In the genomic region with DNA sequence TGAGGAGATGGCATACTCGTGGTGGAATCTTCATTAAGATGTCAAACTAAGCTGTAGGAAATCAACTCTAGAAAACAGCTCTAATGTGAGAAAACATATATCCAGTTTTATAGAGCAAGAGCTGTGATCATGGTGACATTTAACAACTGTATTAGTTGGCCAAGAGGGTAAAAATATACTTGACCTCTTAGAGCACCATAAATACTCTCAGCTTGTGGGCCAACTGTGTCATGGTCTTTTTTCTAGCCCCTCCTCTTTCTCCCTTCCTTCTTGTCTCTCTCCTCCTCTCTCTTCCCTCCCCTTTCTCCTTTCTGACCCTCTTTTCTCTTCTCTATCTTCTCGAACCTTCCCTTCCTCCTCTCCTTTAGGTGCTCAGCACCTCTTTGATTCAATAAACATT, we compare ENCODE assay signal across 1 cellular context.
TF ChIP-seq lines count a peak whose summit lies in the region.

No MANE protein-coding gene starts in this region.

TF ChIP-seq in GM23338, 12 proteins besides CTCF, POLR2A, EP300 and RAD21:
- TF ChIP-seq EZH2 (IDR thresholded peaks at IDR 0.05; ENCODE audit: low read depth, unreplicated experiment) (no peak), CREB1 (CRISPR knock-in tag; IDR thresholded peaks at IDR 0.05; ENCODE audit: low read depth) (no peak), ZNF114 (CRISPR knock-in tag; IDR thresholded peaks at IDR 0.05) (no peak), JUNB (IDR thresholded peaks at IDR 0.05; ENCODE audit: unreplicated experiment) (no peak), POLR2AphosphoS5 (IDR thresholded peaks at IDR 0.05; ENCODE audit: low read depth) (no peak), NANOG (IDR thresholded peaks at IDR 0.05; ENCODE audit: borderline replicate concordance) (no peak), STAT1 (IDR thresholded peaks at IDR 0.05; ENCODE audit: unreplicated experiment) (no peak), EZH2phosphoT487 (IDR thresholded peaks at IDR 0.05; ENCODE audit: unreplicated experiment) (no peak), ZNF331 (CRISPR knock-in tag; IDR thresholded peaks at IDR 0.05; ENCODE audit: low read depth) (no peak)
- TF ChIP-seq, protein P1, sequence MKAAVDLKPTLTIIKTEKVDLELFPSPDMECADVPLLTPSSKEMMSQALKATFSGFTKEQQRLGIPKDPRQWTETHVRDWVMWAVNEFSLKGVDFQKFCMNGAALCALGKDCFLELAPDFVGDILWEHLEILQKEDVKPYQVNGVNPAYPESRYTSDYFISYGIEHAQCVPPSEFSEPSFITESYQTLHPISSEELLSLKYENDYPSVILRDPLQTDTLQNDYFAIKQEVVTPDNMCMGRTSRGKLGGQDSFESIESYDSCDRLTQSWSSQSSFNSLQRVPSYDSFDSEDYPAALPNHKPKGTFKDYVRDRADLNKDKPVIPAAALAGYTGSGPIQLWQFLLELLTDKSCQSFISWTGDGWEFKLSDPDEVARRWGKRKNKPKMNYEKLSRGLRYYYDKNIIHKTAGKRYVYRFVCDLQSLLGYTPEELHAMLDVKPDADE (IDR thresholded peaks at IDR 0.05) = no peak
- TF ChIP-seq, protein P2, sequence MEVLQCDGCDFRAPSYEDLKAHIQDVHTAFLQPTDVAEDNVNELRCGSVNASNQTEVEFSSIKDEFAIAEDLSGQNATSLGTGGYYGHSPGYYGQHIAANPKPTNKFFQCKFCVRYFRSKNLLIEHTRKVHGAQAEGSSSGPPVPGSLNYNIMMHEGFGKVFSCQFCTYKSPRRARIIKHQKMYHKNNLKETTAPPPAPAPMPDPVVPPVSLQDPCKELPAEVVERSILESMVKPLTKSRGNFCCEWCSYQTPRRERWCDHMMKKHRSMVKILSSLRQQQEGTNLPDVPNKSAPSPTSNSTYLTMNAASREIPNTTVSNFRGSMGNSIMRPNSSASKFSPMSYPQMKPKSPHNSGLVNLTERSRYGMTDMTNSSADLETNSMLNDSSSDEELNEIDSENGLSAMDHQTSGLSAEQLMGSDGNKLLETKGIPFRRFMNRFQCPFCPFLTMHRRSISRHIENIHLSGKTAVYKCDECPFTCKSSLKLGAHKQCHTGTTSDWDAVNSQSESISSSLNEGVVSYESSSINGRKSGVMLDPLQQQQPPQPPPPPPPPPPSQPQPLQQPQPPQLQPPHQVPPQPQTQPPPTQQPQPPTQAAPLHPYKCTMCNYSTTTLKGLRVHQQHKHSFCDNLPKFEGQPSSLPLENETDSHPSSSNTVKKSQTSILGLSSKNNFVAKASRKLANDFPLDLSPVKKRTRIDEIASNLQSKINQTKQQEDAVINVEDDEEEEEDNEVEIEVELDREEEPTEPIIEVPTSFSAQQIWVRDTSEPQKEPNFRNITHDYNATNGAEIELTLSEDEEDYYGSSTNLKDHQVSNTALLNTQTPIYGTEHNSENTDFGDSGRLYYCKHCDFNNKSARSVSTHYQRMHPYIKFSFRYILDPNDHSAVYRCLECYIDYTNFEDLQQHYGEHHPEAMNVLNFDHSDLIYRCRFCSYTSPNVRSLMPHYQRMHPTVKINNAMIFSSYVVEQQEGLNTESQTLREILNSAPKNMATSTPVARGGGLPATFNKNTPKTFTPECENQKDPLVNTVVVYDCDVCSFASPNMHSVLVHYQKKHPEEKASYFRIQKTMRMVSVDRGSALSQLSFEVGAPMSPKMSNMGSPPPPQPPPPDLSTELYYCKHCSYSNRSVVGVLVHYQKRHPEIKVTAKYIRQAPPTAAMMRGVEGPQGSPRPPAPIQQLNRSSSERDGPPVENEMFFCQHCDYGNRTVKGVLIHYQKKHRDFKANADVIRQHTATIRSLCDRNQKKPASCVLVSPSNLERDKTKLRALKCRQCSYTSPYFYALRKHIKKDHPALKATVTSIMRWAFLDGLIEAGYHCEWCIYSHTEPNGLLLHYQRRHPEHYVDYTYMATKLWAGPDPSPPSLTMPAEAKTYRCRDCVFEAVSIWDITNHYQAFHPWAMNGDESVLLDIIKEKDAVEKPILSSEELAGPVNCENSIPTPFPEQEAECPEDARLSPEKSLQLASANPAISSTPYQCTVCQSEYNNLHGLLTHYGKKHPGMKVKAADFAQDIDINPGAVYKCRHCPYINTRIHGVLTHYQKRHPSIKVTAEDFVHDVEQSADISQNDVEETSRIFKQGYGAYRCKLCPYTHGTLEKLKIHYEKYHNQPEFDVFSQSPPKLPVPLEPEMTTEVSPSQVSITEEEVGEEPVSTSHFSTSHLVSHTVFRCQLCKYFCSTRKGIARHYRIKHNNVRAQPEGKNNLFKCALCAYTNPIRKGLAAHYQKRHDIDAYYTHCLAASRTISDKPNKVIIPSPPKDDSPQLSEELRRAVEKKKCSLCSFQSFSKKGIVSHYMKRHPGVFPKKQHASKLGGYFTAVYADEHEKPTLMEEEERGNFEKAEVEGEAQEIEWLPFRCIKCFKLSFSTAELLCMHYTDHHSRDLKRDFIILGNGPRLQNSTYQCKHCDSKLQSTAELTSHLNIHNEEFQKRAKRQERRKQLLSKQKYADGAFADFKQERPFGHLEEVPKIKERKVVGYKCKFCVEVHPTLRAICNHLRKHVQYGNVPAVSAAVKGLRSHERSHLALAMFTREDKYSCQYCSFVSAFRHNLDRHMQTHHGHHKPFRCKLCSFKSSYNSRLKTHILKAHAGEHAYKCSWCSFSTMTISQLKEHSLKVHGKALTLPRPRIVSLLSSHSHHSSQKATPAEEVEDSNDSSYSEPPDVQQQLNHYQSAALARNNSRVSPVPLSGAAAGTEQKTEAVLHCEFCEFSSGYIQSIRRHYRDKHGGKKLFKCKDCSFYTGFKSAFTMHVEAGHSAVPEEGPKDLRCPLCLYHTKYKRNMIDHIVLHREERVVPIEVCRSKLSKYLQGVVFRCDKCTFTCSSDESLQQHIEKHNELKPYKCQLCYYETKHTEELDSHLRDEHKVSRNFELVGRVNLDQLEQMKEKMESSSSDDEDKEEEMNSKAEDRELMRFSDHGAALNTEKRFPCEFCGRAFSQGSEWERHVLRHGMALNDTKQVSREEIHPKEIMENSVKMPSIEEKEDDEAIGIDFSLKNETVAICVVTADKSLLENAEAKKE (CRISPR knock-in tag; IDR thresholded peaks at IDR 0.05) = no peak
- TF ChIP-seq, protein P3, sequence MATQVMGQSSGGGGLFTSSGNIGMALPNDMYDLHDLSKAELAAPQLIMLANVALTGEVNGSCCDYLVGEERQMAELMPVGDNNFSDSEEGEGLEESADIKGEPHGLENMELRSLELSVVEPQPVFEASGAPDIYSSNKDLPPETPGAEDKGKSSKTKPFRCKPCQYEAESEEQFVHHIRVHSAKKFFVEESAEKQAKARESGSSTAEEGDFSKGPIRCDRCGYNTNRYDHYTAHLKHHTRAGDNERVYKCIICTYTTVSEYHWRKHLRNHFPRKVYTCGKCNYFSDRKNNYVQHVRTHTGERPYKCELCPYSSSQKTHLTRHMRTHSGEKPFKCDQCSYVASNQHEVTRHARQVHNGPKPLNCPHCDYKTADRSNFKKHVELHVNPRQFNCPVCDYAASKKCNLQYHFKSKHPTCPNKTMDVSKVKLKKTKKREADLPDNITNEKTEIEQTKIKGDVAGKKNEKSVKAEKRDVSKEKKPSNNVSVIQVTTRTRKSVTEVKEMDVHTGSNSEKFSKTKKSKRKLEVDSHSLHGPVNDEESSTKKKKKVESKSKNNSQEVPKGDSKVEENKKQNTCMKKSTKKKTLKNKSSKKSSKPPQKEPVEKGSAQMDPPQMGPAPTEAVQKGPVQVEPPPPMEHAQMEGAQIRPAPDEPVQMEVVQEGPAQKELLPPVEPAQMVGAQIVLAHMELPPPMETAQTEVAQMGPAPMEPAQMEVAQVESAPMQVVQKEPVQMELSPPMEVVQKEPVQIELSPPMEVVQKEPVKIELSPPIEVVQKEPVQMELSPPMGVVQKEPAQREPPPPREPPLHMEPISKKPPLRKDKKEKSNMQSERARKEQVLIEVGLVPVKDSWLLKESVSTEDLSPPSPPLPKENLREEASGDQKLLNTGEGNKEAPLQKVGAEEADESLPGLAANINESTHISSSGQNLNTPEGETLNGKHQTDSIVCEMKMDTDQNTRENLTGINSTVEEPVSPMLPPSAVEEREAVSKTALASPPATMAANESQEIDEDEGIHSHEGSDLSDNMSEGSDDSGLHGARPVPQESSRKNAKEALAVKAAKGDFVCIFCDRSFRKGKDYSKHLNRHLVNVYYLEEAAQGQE (IDR thresholded peaks at IDR 0.05; ENCODE audit: unreplicated experiment) = no peak
